In the genomic region with DNA sequence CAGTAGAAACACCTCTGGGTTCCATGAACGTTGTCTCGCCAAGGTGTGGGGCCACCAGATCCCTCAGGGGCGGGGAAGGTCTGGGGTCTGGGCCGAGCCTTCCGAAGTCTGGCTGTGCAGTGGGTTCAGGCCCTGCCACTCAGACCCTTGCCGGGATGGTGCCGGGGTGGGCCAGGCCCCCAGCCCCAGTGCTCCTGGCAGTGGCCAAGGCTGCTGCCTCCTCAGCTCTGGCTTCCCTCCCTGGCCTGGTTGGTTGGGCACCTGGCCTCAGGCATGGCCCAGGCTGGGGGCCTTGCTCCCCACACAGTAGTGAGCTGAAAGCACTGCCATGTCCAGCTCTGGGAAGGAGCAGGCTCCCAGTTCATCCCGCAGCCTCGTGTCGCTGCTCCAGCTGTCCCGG, we compare ENCODE assay signal across 1 cellular context.
TF ChIP-seq lines count a peak whose summit lies in the region.

No MANE protein-coding gene starts in this region.

TF ChIP-seq in IMR-90, 13 proteins besides CTCF, POLR2A, EP300 and RAD21:
- no peak for TF ChIP-seq RCOR1 (IDR thresholded peaks at IDR 0.05; ENCODE audit: insufficient replicate concordance, low read length)
- no peak for TF ChIP-seq RFX5 (IDR thresholded peaks at IDR 0.05; ENCODE audit: low read depth, low read length)
- no peak for TF ChIP-seq FOS (IDR thresholded peaks at IDR 0.05; ENCODE audit: low read depth, low read length)
- no peak for TF ChIP-seq SMC3 (IDR thresholded peaks at IDR 0.05; ENCODE audit: low read depth, low read length)
- no peak for TF ChIP-seq BHLHE40 (IDR thresholded peaks at IDR 0.05; ENCODE audit: low read depth, low read length)
- TF ChIP-seq MAZ (IDR thresholded peaks at IDR 0.05; ENCODE audit: borderline replicate concordance, low read depth, low read length), result no peak
- no peak for TF ChIP-seq CHD1 (IDR thresholded peaks at IDR 0.05; ENCODE audit: low read depth, low read length)
- TF ChIP-seq MXI1 (IDR thresholded peaks at IDR 0.05; ENCODE audit: borderline replicate concordance, low read depth, low read length), result no peak
TF ChIP-seq in IMR-90: peak in this region for 0.
